Comparison of ENCODE assay signal across 8 cellular contexts in the genomic region with DNA sequence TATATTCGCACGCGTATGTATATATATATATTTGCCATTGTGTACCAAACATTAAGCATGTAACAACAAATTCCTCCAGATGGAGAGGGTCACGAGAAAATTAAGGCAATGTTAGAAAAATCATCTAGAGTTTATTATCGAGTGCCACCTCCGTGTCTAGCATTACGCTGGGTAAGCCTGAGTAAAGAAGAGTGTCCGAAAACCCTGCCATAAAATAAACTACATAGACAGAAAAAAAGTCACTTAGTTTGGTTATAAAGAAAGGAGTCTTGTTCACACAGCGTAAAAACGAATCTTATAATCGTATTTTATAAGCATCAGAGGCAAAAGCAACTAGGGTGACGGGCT. TPM values are rescaled to one million over a fixed set of nuclear protein-coding genes. Genes with fewer than 3 reads are reported as not detected.
A peak's percentile ranks its signal among the peaks of the same experiment; 100 is the strongest.
DNase-seq lines count a peak whose midpoint lies in the region; ATAC-seq and TF ChIP-seq lines count a peak whose summit lies in the region.

No MANE protein-coding gene starts in this region.

- H3K27me3 Mint-ChIP-seq in mesothelial cell of epicardium (ENCODE audit: low read depth), result no peaks in the 10 kb centered on the region

- H3K27ac Mint-ChIP-seq in mesothelial cell of epicardium, result peak overlapping the region; percentile 93

- peak overlapping the region; percentile 72 for H3K4me3 Mint-ChIP-seq in mesothelial cell of epicardium

- DNase-seq in Right ventricle myocardium superior (no peak), Right ventricle myocardium inferior (ENCODE audit: missing footprints) (no peak), caudate nucleus (lab: John Stamatoyannopoulos, UW) (no peak), mesothelial cell of epicardium (ENCODE audit: low spot score in 2 of 2, unreplicated experiment in 2 of 2) (no peak), NCI-H2227 (lab: John Stamatoyannopoulos, UW; ENCODE audit: unreplicated experiment) (no peak), NCI-H2081 (lab: John Stamatoyannopoulos, UW) (no peak)
- DNase-seq in stimulated activated CD4-positive, alpha-beta T cell treated with anti-CD3 and anti-CD28 coated beads, Interleukin-1b, Interleukin-23, amount 100 ng/mL, for 48 hours, result no peak

- no peaks in the 10 kb centered on the region for H3K36me3 Mint-ChIP-seq in mesothelial cell of epicardium

- peak overlapping the region; percentile 97 for H3K27ac ChIP-seq in caudate nucleus (ENCODE audit: low read depth, low read length)

- ATAC-seq in Right ventricle myocardium superior (ENCODE audit: poor library complexity) (peak; percentile 2), Right ventricle myocardium inferior (no peak), GM21717 (IDR thresholded peaks at IDR 0.05; ENCODE audit: unreplicated experiment) (no peak)

- H3K9me3 Mint-ChIP-seq in mesothelial cell of epicardium, result no peaks in the 10 kb centered on the region

- no peak for TF ChIP-seq CTCF in mesothelial cell of epicardium (IDR thresholded peaks at IDR 0.05; ENCODE audit: unreplicated experiment)

- H3K4me1 Mint-ChIP-seq in mesothelial cell of epicardium, result peaks cover 22% of the 10 kb centered on the region

- intact Hi-C loops in Right ventricle myocardium superior (cut with DNase I) (loop anchor here (10.0 kb wide), 1 partner anchor 137 kb away; the partner anchor contains the start of gene LRRC37B), Right ventricle myocardium inferior (cut with DNase I) (no loop called here)

RNA-seq across cellular contexts. Expression of gene RHOT1, which starts 0.6 kb away (rescaled TPM):
- total RNA-seq in Right ventricle myocardium superior (61.0 TPM), Right ventricle myocardium inferior (64.1 TPM), mesothelial cell of epicardium (31.7 to 36.9 TPM (median 34.6 TPM) in 3 replicates)
